Comparison of ENCODE assay signal across 8 cellular contexts in genomic region chr14:57391609-57392195, GRCh38. TPM values are rescaled to one million over a fixed set of nuclear protein-coding genes. Genes with fewer than 3 reads are reported as not detected.
DNase-seq lines count a peak whose midpoint lies in the region; ATAC-seq, FAIRE-seq and TF ChIP-seq lines count a peak whose summit lies in the region.

No MANE protein-coding gene starts in this region.

- DNase-seq in H7, result no peak
- peak; percentile 53 for DNase-seq in RKO (ENCODE audit: low spot score)
- DNase-seq in epithelial cell of esophagus (ENCODE audit: low read depth), result no peak
- DNase-seq in osteocyte (ENCODE audit: extremely low spot score, unreplicated experiment), result no peak
- DNase-seq in A172 (ENCODE audit: low spot score), result no peak
- DNase-seq in cerebellar cortex (ENCODE audit: low spot score), result no peak
- no peak for DNase-seq in RCC 7860 (ENCODE audit: low spot score)

- peak overlapping the region; percentile 91 for H3K4me3 Mint-ChIP-seq in osteocyte (ENCODE audit: unreplicated experiment)

- ATAC-seq in GM21723 (IDR thresholded peaks at IDR 0.05; ENCODE audit: unreplicated experiment), result no peak

- no peaks in the 10 kb centered on the region for H3K9me3 Mint-ChIP-seq in osteocyte (ENCODE audit: unreplicated experiment)

- H3K4me1 Mint-ChIP-seq in osteocyte (ENCODE audit: unreplicated experiment), result peaks cover 39% of the 10 kb centered on the region

- TF ChIP-seq CTCF in epithelial cell of esophagus (IDR thresholded peaks at IDR 0.05; ENCODE audit: insufficient read depth, low read depth, low read length, missing control alignments) (no peak), osteocyte (IDR thresholded peaks at IDR 0.05) (no peak)

- H3K27ac Mint-ChIP-seq in osteocyte (ENCODE audit: unreplicated experiment), result peak overlapping the region; percentile 74

- peaks cover 20% of the 10 kb centered on the region for H3K36me3 Mint-ChIP-seq in osteocyte (ENCODE audit: unreplicated experiment)

- no peak for FAIRE-seq in RCC 7860 (lab: Jason Lieb, UNC)

- no peaks in the 10 kb centered on the region for H3K27me3 Mint-ChIP-seq in osteocyte (ENCODE audit: unreplicated experiment)

- H3K36me3 ChIP-seq in H7 (replicated peaks; ENCODE audit: control insufficient read depth, insufficient read depth, low read length), result no peaks in the 10 kb centered on the region

- no peaks in the 10 kb centered on the region for H3K27me3 ChIP-seq in H7 (ENCODE audit: control insufficient read depth, insufficient read depth, low read length)

- H3K4me3 ChIP-seq in H7 (ENCODE audit: insufficient read depth, low read depth, low read length) (peak overlapping the region; percentile 84), epithelial cell of esophagus (ENCODE audit: low read length) (peak overlapping the region; percentile 66)

RNA-seq across cellular contexts. Expression of gene NAA30, which starts 1.3 kb away (rescaled TPM):
- total RNA-seq in H7 (2014; rRNA removed; shearing (Covaris generic)), result 17.7 TPM in 2 replicates
- total RNA-seq in osteocyte, result 13.5 and 15.1 TPM in 2 replicates
- total RNA-seq in A172 (2014; rRNA removed; shearing (Covaris generic)), result 12.4 and 18.8 TPM in 2 replicates
